1 cellular context compared by ENCODE assay signal in the genomic region with DNA sequence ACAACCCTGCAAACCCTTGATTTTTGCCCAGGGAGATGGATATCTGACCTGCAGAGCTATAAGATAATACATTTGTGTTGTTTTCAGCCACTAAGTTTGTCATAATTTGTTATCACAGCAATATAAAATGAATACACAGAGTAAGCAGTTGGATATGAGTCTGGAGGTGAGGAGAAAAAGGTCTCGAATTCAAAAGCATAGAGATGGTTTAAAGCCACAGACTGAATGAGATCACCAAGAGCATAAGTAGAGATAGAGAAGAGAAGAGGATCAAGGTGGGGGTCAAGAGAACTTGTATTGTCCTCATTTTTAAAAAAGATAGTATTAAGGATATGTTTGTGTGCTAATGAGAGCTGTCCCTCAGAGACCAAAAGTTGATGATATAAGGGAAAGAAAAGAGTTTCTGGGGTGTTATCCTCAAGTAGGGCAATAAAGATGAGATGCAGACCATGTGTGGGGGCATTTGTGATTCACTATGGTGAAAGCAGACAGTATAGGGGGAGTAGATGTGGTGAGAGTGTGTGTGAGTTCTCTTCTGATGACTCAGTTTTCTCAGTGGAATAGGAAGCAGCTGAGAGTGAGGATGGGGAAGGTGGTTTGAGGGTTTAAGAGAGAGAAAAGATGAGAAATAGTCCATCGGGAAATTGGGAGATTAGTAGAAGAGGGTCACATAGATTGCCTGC.
A peak's percentile ranks its signal among the peaks of the same experiment; 100 is the strongest.
TF ChIP-seq lines count a peak whose summit lies in the region.

No MANE protein-coding gene starts in this region.

TF ChIP-seq in K562, 482 proteins besides CTCF, POLR2A, EP300 and RAD21:
- TF ChIP-seq, protein P1, sequence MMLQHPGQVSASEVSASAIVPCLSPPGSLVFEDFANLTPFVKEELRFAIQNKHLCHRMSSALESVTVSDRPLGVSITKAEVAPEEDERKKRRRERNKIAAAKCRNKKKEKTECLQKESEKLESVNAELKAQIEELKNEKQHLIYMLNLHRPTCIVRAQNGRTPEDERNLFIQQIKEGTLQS (IDR thresholded peaks at IDR 0.05): peak; percentile 14; the same call in 1 of the 2 replicates
- TF ChIP-seq, protein P1 (CRISPR knock-in tag; conservative IDR thresholded peaks at IDR 0.05): no peak
- TF ChIP-seq GMEB1 (CRISPR knock-in tag; IDR thresholded peaks at IDR 0.05): no peak
- TF ChIP-seq, protein P2, sequence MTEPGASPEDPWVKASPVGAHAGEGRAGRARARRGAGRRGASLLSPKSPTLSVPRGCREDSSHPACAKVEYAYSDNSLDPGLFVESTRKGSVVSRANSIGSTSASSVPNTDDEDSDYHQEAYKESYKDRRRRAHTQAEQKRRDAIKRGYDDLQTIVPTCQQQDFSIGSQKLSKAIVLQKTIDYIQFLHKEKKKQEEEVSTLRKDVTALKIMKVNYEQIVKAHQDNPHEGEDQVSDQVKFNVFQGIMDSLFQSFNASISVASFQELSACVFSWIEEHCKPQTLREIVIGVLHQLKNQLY (CRISPR knock-in tag; conservative IDR thresholded peaks at IDR 0.05): no peak
- no peak for TF ChIP-seq SRF (CRISPR knock-in tag; IDR thresholded peaks at IDR 0.05)
- TF ChIP-seq, protein P3, sequence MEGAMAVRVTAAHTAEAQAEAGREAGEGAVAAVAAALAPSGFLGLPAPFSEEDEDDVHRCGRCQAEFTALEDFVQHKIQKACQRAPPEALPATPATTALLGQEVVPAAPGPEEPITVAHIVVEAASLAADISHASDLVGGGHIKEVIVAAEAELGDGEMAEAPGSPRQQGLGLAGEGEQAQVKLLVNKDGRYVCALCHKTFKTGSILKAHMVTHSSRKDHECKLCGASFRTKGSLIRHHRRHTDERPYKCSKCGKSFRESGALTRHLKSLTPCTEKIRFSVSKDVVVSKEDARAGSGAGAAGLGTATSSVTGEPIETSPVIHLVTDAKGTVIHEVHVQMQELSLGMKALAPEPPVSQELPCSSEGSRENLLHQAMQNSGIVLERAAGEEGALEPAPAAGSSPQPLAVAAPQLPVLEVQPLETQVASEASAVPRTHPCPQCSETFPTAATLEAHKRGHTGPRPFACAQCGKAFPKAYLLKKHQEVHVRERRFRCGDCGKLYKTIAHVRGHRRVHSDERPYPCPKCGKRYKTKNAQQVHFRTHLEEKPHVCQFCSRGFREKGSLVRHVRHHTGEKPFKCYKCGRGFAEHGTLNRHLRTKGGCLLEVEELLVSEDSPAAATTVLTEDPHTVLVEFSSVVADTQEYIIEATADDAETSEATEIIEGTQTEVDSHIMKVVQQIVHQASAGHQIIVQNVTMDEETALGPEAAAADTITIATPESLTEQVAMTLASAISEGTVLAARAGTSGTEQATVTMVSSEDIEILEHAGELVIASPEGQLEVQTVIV (CRISPR knock-in tag; IDR thresholded peaks at IDR 0.05; ENCODE audit: borderline replicate concordance): no peak
- no peak for TF ChIP-seq YBX1 (IDR thresholded peaks at IDR 0.05)
- no peak for TF ChIP-seq SP1 (CRISPR knock-in tag; IDR thresholded peaks at IDR 0.05)
TF ChIP-seq in K562: peak in this region for 1.
